Comparison of ENCODE assay signal across 8 cellular contexts in genomic region chr9:128553695-128554094, GRCh38. TPM values are rescaled to one million over a fixed set of nuclear protein-coding genes. Genes with fewer than 3 reads are reported as not detected.
DNase-seq lines count a peak whose midpoint lies in the region; ATAC-seq and TF ChIP-seq lines count a peak whose summit lies in the region.

No MANE protein-coding gene starts in this region.

- H3K36me3 ChIP-seq in heart left ventricle (peaks cover 0 to 6% (median 0%) of the 10 kb centered on the region in 9 donors), left lung (no peaks in the 10 kb centered on the region), vagina (no peaks in the 10 kb centered on the region)

- peaks cover 35% of the 10 kb centered on the region for H3K4me1 Mint-ChIP-seq in endothelial cell (ENCODE audit: unreplicated experiment)

- H3K4me3 ChIP-seq in heart left ventricle (peak overlapping the region; percentile 77 to 98 (median 95)), left lung (peak overlapping the region; percentile 86 to 97), vagina (peak overlapping the region; percentile 77 to 95)

- H3K36me3 Mint-ChIP-seq in endothelial cell (ENCODE audit: low read depth, unreplicated experiment): no peaks in the 10 kb centered on the region

- ATAC-seq in heart left ventricle (no peak), Right ventricle myocardium inferior (no peak), left lung (no peak), HG02571 (IDR thresholded peaks at IDR 0.05; ENCODE audit: unreplicated experiment) (no peak)

- peaks cover 7% of the 10 kb centered on the region for H3K27me3 Mint-ChIP-seq in endothelial cell (ENCODE audit: unreplicated experiment)

- H3K27ac ChIP-seq in heart left ventricle: peak overlapping the region; percentile 94 to 100 (median 98)
- H3K27ac ChIP-seq in left lung: peak overlapping the region; percentile 94 to 97
- H3K27ac ChIP-seq in vagina: peak overlapping the region; percentile 98

- TF ChIP-seq POLR2A in heart left ventricle (IDR thresholded peaks at IDR 0.05) (no peak), vagina (IDR thresholded peaks at IDR 0.05) (no peak)

- H3K4me3 Mint-ChIP-seq in endothelial cell (ENCODE audit: unreplicated experiment): no peak overlapping the region

- H3K27me3 ChIP-seq in heart left ventricle (no peaks in the 10 kb centered on the region), left lung (no peaks in the 10 kb centered on the region), vagina (no peaks in the 10 kb centered on the region)

- H3K9me3 Mint-ChIP-seq in endothelial cell (ENCODE audit: unreplicated experiment): no peaks in the 10 kb centered on the region

- H3K9me3 ChIP-seq in heart left ventricle (no peaks in the 10 kb centered on the region), left lung (no peaks in the 10 kb centered on the region), vagina (no peaks in the 10 kb centered on the region)

- H3K27ac Mint-ChIP-seq in endothelial cell (ENCODE audit: unreplicated experiment): no peak overlapping the region

- TF ChIP-seq CTCF in heart left ventricle (IDR thresholded peaks at IDR 0.05): no peak
- TF ChIP-seq CTCF in left lung (IDR thresholded peaks at IDR 0.05): no peak
- TF ChIP-seq CTCF in vagina (IDR thresholded peaks at IDR 0.05): no peak
- TF ChIP-seq CTCF in endothelial cell (IDR thresholded peaks at IDR 0.05; ENCODE audit: unreplicated experiment): no peak

- H3K4me1 ChIP-seq in heart left ventricle (peaks cover 18 to 83% (median 71%) of the 10 kb centered on the region in 12 donors), left lung (peaks cover 36 to 78% of the 10 kb centered on the region in 2 donors), vagina (peaks cover 74% of the 10 kb centered on the region)

- WGBS in heart left ventricle, 4 donors: 5 to 15% (median 10%) methylated on average over 6 of the region's 6 CpGs

- DNase-seq in heart left ventricle: no peak
- DNase-seq in Right ventricle myocardium inferior (ENCODE audit: missing footprints): no peak
- peak; percentile 52 for DNase-seq in astrocyte of the hippocampus (ENCODE audit: low read depth, low spot score)
- DNase-seq in left lung: no peak
- no peak for DNase-seq in vagina (ENCODE audit: extremely low spot score in 2 of 2)
- no peak for DNase-seq in endothelial cell (ENCODE audit: low spot score)
- DNase-seq in hypothalamus (lab: John Stamatoyannopoulos, UW): no peak

- intact Hi-C loops in heart left ventricle (cut with DNase I): loop anchor here in 5 of 10 donors (2.0 to 5.0 kb wide), 3 partner anchors 49 to 96 kb away; partner anchors contain the start of genes GLE1 (in 3 of the 5) and ODF2 (in 2 of the 5)
- intact Hi-C loops in Right ventricle myocardium inferior (cut with DNase I): loop anchor here (5.0 kb wide), 1 partner anchor 51 kb away; the partner anchor contains the start of gene GLE1
- intact Hi-C loops in left lung (cut with DNase I): no loop called here
- intact Hi-C loops in vagina (cut with DNase I): loop anchor here (10.0 kb wide), 1 partner anchor 131 kb away; the partner anchor contains the start of gene SET

RNA-seq across cellular contexts. Expression of gene SPTAN1, which starts 1.3 kb away (rescaled TPM):
- 100 to 1,000 TPM; 218 to 472 (median 285) TPM for total RNA-seq in heart left ventricle
- 100 to 1,000 TPM; 104 to 161 TPM for polyA plus RNA-seq in heart left ventricle
- 247 TPM for total RNA-seq in Right ventricle myocardium inferior
- 100 to 1,000 TPM; 329 to 404 TPM for total RNA-seq in left lung
- 292 TPM for total RNA-seq in vagina
- total RNA-seq in endothelial cell (ENCODE audit: unreplicated experiment): 810 TPM

RNA-seq across cellular contexts. Expression of gene GLE1, which starts 49.2 kb away (rescaled TPM):
- total RNA-seq in heart left ventricle (10 to 100 TPM; 17.2 to 23.5 (median 19.9) TPM), Right ventricle myocardium inferior (19.5 TPM), left lung (10 to 100 TPM; 21.6 to 27.8 TPM), vagina (20.9 TPM), endothelial cell (ENCODE audit: unreplicated experiment) (17.5 TPM)
- 10 to 100 TPM in 1 of 2 donors, 1 to 10 TPM in 1; 7.5 to 20.3 TPM for polyA plus RNA-seq in heart left ventricle

Comparison
In these comparisons a context has a peak if more than half of its experiments do, and no peak if none do; other contexts are left out.
1. intact Hi-C loops: an anchor here in Right ventricle myocardium inferior (5.0 kb wide) and vagina (10.0 kb wide); none called in left lung.